In the genomic region with DNA sequence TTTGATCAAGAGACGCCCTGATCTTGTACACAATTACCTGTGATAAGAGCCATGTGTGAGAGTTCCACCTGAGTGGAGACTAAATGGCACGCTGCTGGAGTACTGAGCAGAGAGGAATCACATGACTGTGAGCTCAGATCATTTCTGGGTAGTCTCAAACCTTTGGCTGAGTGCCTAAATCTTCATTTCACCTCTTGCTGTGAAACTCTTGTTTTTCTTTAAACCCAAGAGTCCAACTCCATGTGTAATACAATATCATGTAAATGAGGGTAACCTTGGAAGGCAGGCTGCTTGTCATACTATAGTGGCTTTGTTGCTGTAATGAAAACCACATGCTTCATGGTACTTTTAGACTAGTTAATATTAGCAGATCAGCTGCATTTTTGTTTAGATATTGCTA, we compare ENCODE assay signal across 9 cellular contexts.
DNase-seq lines count a peak whose midpoint lies in the region; ATAC-seq and TF ChIP-seq lines count a peak whose summit lies in the region.
"Had no signal": no experiment of that assay in that cellular context is flagged by ENCODE, and none has a peak within 500 bp of the region (broad histone marks: within the 10 kb centered on the region; RNA-seq: fewer than 3 reads in every experiment).

No MANE protein-coding gene starts in this region.

- H4K20me1 ChIP-seq in fibroblast of lung (ENCODE audit: control insufficient read depth, extremely low read depth, insufficient read depth, low read length) (no peaks in the 10 kb centered on the region), smooth muscle cell (ENCODE audit: low read depth) (no peaks in the 10 kb centered on the region)

- H3K27me3 Mint-ChIP-seq in activated T-helper 1 cell treated with anti-CD3 and anti-CD28 coated beads, Interleukin-12 subunit alpha, Interleukin-12 subunit beta, Interleukin-2, Interleukin-4 antibody, amounts not matched to agents 30 ng/mL and 10 ng/mL and 1 ng/mL, durations not matched to agents 14 hours and 24 hours and 36 hours (ENCODE audit: insufficient read depth), result peaks cover 5% of the 10 kb centered on the region

- H3K4me3 ChIP-seq in fibroblast of lung (replicated peaks in 1 of 4; ENCODE audit: control extremely low read depth in 1 of 4, insufficient read depth in 1 of 4, low read depth in 3 of 4, low read length in 4 of 4) (no peak overlapping the region), smooth muscle cell (no peak overlapping the region), coronary artery (no peak overlapping the region)

- H3K27ac Mint-ChIP-seq in activated T-helper 1 cell treated with anti-CD3 and anti-CD28 coated beads, Interleukin-12 subunit alpha, Interleukin-12 subunit beta, Interleukin-2, Interleukin-4 antibody, amounts not matched to agents 30 ng/mL and 10 ng/mL and 1 ng/mL, durations not matched to agents 14 hours and 24 hours and 36 hours, result no peak overlapping the region

- no peaks in the 10 kb centered on the region for H3K4me1 Mint-ChIP-seq in activated T-helper 1 cell treated with anti-CD3 and anti-CD28 coated beads, Interleukin-12 subunit alpha, Interleukin-12 subunit beta, Interleukin-2, Interleukin-4 antibody, amounts not matched to agents 30 ng/mL and 10 ng/mL and 1 ng/mL, durations not matched to agents 14 hours and 24 hours and 36 hours (ENCODE audit: low read depth)

- H3K79me2 ChIP-seq in fibroblast of lung (ENCODE audit: control insufficient read depth, insufficient read depth, low read length), result no peaks in the 10 kb centered on the region
- H3K79me2 ChIP-seq in smooth muscle cell (ENCODE audit: low read depth), result no peaks in the 10 kb centered on the region

- TF ChIP-seq CTCF in fibroblast of lung (conservative IDR thresholded peaks at IDR 0.05 in 1 of 2, IDR thresholded peaks at IDR 0.05 in 1 of 2; ENCODE audit: low read depth in 1 of 2, low read length in 2 of 2) (no peak), smooth muscle cell (IDR thresholded peaks at IDR 0.05; ENCODE audit: borderline replicate concordance, insufficient read depth, poor library complexity, severe bottlenecking) (no peak), coronary artery (IDR thresholded peaks at IDR 0.05) (no peak)

- H3K36me3 Mint-ChIP-seq in activated T-helper 1 cell treated with anti-CD3 and anti-CD28 coated beads, Interleukin-12 subunit alpha, Interleukin-12 subunit beta, Interleukin-2, Interleukin-4 antibody, amounts not matched to agents 30 ng/mL and 10 ng/mL and 1 ng/mL, durations not matched to agents 14 hours and 24 hours and 36 hours (ENCODE audit: low read depth), result no peaks in the 10 kb centered on the region

- DNase-seq in NCI-H1417 (lab: John Stamatoyannopoulos, UW) (peak in 2 of 3 experiments; percentile 53 to 99), NCI-H1417 treated with DMSO at 0.1 percent for 48 hours (lab: John Stamatoyannopoulos, UW) (no peak), NCI-H446 treated with DMSO at 0.1 percent for 48 hours (lab: John Stamatoyannopoulos, UW) (peak; percentile 50), fibroblast of lung (ENCODE audit: low read depth in 2 of 2) (peak; percentile 83 to 84), smooth muscle cell (lab: John Stamatoyannopoulos, UW; ENCODE audit: unreplicated experiment) (no peak), coronary artery (ENCODE audit: low spot score) (no peak)
- DNase-seq in activated T-helper 1 cell treated with anti-CD3 and anti-CD28 coated beads, Interleukin-12 subunit alpha, Interleukin-12 subunit beta, Interleukin-2, Interleukin-4 antibody, amounts not matched to agents 30 ng/mL and 10 ng/mL and 1 ng/mL, durations not matched to agents 14 hours and 24 hours and 36 hours (ENCODE audit: low spot score), result no peak
- DNase-seq: cortex of kidney had no signal

- no peaks in the 10 kb centered on the region for H3K9me3 Mint-ChIP-seq in activated T-helper 1 cell treated with anti-CD3 and anti-CD28 coated beads, Interleukin-12 subunit alpha, Interleukin-12 subunit beta, Interleukin-2, Interleukin-4 antibody, amounts not matched to agents 30 ng/mL and 10 ng/mL and 1 ng/mL, durations not matched to agents 14 hours and 24 hours and 36 hours

- intact Hi-C loops in activated T-helper 1 cell treated with anti-CD3 and anti-CD28 coated beads, Interleukin-12 subunit alpha, Interleukin-12 subunit beta, Interleukin-2, Interleukin-4 antibody, amounts not matched to agents 30 ng/mL and 10 ng/mL and 1 ng/mL, durations not matched to agents 14 hours and 24 hours and 36 hours (cut with micrococcal nuclease), result no loop called here

- H3K9me3 ChIP-seq in fibroblast of lung (ENCODE audit: control insufficient read depth, insufficient read depth, low read depth, low read length) (no peaks in the 10 kb centered on the region), smooth muscle cell (replicated peaks; ENCODE audit: low read depth) (no peaks in the 10 kb centered on the region)

- no peak for ATAC-seq in HG02623 (IDR thresholded peaks at IDR 0.05; ENCODE audit: unreplicated experiment)

- no peaks in the 10 kb centered on the region for H3K36me3 ChIP-seq in fibroblast of lung (ENCODE audit: control insufficient read depth, insufficient read depth, low read length)
- no peaks in the 10 kb centered on the region for H3K36me3 ChIP-seq in smooth muscle cell (ENCODE audit: low read depth)

- peaks cover 7% of the 10 kb centered on the region for H3F3A ChIP-seq in smooth muscle cell (ENCODE audit: low read depth)

- no peak overlapping the region for H3K4me3 Mint-ChIP-seq in activated T-helper 1 cell treated with anti-CD3 and anti-CD28 coated beads, Interleukin-12 subunit alpha, Interleukin-12 subunit beta, Interleukin-2, Interleukin-4 antibody, amounts not matched to agents 30 ng/mL and 10 ng/mL and 1 ng/mL, durations not matched to agents 14 hours and 24 hours and 36 hours

- H3K4me1 ChIP-seq in fibroblast of lung (ENCODE audit: control insufficient read depth, extremely low read depth, insufficient read depth, low read length) (peaks cover 8% of the 10 kb centered on the region), smooth muscle cell (ENCODE audit: low read depth) (no peaks in the 10 kb centered on the region)

- 76% methylated on average over 2 of the region's 2 CpGs for WGBS in smooth muscle cell (ENCODE audit: low lambda C conversion rate)

- no peak overlapping the region for H3K27ac ChIP-seq in fibroblast of lung (ENCODE audit: insufficient read depth, low read length)
- no peak overlapping the region for H3K27ac ChIP-seq in smooth muscle cell (ENCODE audit: low read depth)
- no peak overlapping the region for H3K27ac ChIP-seq in coronary artery

- H3K27me3 ChIP-seq in fibroblast of lung (ENCODE audit: control insufficient read depth, insufficient read depth, low read length), result no peaks in the 10 kb centered on the region
- no peaks in the 10 kb centered on the region for H3K27me3 ChIP-seq in smooth muscle cell (ENCODE audit: low read depth)

- no peak overlapping the region for H2AFZ ChIP-seq in fibroblast of lung (ENCODE audit: low read length)
- no peak overlapping the region for H2AFZ ChIP-seq in smooth muscle cell (ENCODE audit: low read depth)

- H3K4me2 ChIP-seq in fibroblast of lung (ENCODE audit: extremely low read depth, insufficient read depth, low read length) (peak overlapping the region; percentile 1), smooth muscle cell (peak overlapping the region; percentile 23)

- H3K9ac ChIP-seq in fibroblast of lung (ENCODE audit: insufficient read depth, low read length) (no peak overlapping the region), smooth muscle cell (ENCODE audit: low read depth) (no peak overlapping the region)

Comparison
In these comparisons a context has a peak if more than half of its experiments do, and no peak if none do; other contexts are left out.
1. DNase-seq: peak in NCI-H1417 (2 of 3), NCI-H446 treated with DMSO at 0.1 percent for 48 hours (single experiment) and fibroblast of lung (2 of 2); none in NCI-H1417 treated with DMSO at 0.1 percent for 48 hours (single experiment), smooth muscle cell (single experiment), activated T-helper 1 cell treated with anti-CD3 and anti-CD28 coated beads, Interleukin-12 subunit alpha, Interleukin-12 subunit beta, Interleukin-2, Interleukin-4 antibody, amounts not matched to agents 30 ng/mL and 10 ng/mL and 1 ng/mL, durations not matched to agents 14 hours and 24 hours and 36 hours (single experiment) and coronary artery (single experiment).